ENCODE assay signal across 1 cellular context in genomic region chr9:132507670-132508469, GRCh38.
TF ChIP-seq lines count a peak whose summit lies in the region.

No MANE protein-coding gene starts in this region.

TF ChIP-seq in HEK293, 187 proteins besides CTCF, POLR2A, EP300 and RAD21 (continued from another document and continues in another):
- no peak for TF ChIP-seq ZBTB44 (tag by site-specific recombination; IDR thresholded peaks at IDR 0.05)
- 0 out of 2 replicates have a peak, but pooled peaks have one; percentile 33 for TF ChIP-seq ZNF2 (tag by site-specific recombination; IDR thresholded peaks at IDR 0.05)
- no peak for TF ChIP-seq IKZF3 (tag by site-specific recombination; IDR thresholded peaks at IDR 0.05)
- TF ChIP-seq RBAK (tag by site-specific recombination; IDR thresholded peaks at IDR 0.05): no peak
- TF ChIP-seq ZBTB48 (tag by site-specific recombination; IDR thresholded peaks at IDR 0.05): 0 out of 2 replicates have a peak, but pooled peaks have one; percentile 23
- no peak for TF ChIP-seq ZBTB8A (tag by site-specific recombination; IDR thresholded peaks at IDR 0.05)
- TF ChIP-seq ZNF747 (tag by site-specific recombination; IDR thresholded peaks at IDR 0.05): no peak
- no peak for TF ChIP-seq ZNF571 (tag by site-specific recombination; IDR thresholded peaks at IDR 0.05)
- TF ChIP-seq ZNF221 (tag by site-specific recombination; IDR thresholded peaks at IDR 0.05; ENCODE audit: borderline replicate concordance): no peak
- TF ChIP-seq BCL11A (tag by site-specific recombination; IDR thresholded peaks at IDR 0.05; ENCODE audit: low read depth): no peak
- no peak for TF ChIP-seq ZNF664 (tag by site-specific recombination; IDR thresholded peaks at IDR 0.05)
- TF ChIP-seq, protein P1, sequence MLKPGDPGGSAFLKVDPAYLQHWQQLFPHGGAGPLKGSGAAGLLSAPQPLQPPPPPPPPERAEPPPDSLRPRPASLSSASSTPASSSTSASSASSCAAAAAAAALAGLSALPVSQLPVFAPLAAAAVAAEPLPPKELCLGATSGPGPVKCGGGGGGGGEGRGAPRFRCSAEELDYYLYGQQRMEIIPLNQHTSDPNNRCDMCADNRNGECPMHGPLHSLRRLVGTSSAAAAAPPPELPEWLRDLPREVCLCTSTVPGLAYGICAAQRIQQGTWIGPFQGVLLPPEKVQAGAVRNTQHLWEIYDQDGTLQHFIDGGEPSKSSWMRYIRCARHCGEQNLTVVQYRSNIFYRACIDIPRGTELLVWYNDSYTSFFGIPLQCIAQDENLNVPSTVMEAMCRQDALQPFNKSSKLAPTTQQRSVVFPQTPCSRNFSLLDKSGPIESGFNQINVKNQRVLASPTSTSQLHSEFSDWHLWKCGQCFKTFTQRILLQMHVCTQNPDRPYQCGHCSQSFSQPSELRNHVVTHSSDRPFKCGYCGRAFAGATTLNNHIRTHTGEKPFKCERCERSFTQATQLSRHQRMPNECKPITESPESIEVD (tag by site-specific recombination; IDR thresholded peaks at IDR 0.05): no peak
- no peak for TF ChIP-seq ZNF324 (tag by site-specific recombination; IDR thresholded peaks at IDR 0.05)
- no peak for TF ChIP-seq ZFP41 (tag by site-specific recombination; IDR thresholded peaks at IDR 0.05; ENCODE audit: borderline replicate concordance)
- no peak for TF ChIP-seq ZNF248 (tag by site-specific recombination; IDR thresholded peaks at IDR 0.05)
- no peak for TF ChIP-seq ZBTB1 (tag by site-specific recombination; IDR thresholded peaks at IDR 0.05)
- 0 out of 2 replicates have a peak, but pooled peaks have one; percentile 21 for TF ChIP-seq ZNF335 (tag by site-specific recombination; conservative IDR thresholded peaks at IDR 0.05)
- TF ChIP-seq SETDB1 (IDR thresholded peaks at IDR 0.05; ENCODE audit: insufficient read length, low read length): no peak
- TF ChIP-seq ZBTB21 (tag by site-specific recombination; IDR thresholded peaks at IDR 0.05): no peak
- TF ChIP-seq ZNF560 (tag by site-specific recombination; IDR thresholded peaks at IDR 0.05; ENCODE audit: borderline replicate concordance): no peak
- no peak for TF ChIP-seq ZNF785 (tag by site-specific recombination; IDR thresholded peaks at IDR 0.05)
- no peak for TF ChIP-seq ZNF792 (tag by site-specific recombination; IDR thresholded peaks at IDR 0.05)
- no peak for TF ChIP-seq ZNF621 (tag by site-specific recombination; IDR thresholded peaks at IDR 0.05)
- TF ChIP-seq, protein P2, sequence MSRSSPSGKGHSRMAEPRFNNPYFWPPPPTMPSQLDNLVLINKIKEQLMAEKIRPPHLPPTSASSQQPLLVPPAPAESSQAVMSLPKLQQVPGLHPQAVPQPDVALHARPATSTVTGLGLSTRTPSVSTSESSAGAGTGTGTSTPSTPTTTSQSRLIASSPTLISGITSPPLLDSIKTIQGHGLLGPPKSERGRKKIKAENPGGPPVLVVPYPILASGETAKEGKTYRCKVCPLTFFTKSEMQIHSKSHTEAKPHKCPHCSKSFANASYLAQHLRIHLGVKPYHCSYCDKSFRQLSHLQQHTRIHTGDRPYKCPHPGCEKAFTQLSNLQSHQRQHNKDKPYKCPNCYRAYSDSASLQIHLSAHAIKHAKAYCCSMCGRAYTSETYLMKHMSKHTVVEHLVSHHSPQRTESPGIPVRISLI (tag by site-specific recombination; IDR thresholded peaks at IDR 0.05): no peak
- TF ChIP-seq GLI4 (tag by site-specific recombination; IDR thresholded peaks at IDR 0.05): no peak
- no peak for TF ChIP-seq ZNF514 (tag by site-specific recombination; IDR thresholded peaks at IDR 0.05)
- TF ChIP-seq ZNF660 (tag by site-specific recombination; IDR thresholded peaks at IDR 0.05): peak; percentile 78
- TF ChIP-seq ZBTB20 (tag by site-specific recombination; IDR thresholded peaks at IDR 0.05): no peak
- TF ChIP-seq, protein P3, sequence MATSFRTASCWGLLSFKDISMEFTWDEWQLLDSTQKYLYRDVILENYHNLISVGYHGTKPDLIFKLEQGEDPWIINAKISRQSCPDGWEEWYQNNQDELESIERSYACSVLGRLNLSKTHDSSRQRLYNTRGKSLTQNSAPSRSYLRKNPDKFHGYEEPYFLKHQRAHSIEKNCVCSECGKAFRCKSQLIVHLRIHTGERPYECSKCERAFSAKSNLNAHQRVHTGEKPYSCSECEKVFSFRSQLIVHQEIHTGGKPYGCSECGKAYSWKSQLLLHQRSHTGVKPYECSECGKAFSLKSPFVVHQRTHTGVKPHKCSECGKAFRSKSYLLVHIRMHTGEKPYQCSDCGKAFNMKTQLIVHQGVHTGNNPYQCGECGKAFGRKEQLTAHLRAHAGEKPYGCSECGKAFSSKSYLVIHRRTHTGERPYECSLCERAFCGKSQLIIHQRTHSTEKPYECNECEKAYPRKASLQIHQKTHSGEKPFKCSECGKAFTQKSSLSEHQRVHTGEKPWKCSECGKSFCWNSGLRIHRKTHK (tag by site-specific recombination; IDR thresholded peaks at IDR 0.05): no peak
- TF ChIP-seq ZNF654 (tag by site-specific recombination; IDR thresholded peaks at IDR 0.05; ENCODE audit: low read depth): peak; percentile 88
- TF ChIP-seq ZSCAN30 (tag by site-specific recombination; IDR thresholded peaks at IDR 0.05): no peak
- TF ChIP-seq ZNF366 (tag by site-specific recombination; conservative IDR thresholded peaks at IDR 0.05): no peak
- TF ChIP-seq, protein P4, sequence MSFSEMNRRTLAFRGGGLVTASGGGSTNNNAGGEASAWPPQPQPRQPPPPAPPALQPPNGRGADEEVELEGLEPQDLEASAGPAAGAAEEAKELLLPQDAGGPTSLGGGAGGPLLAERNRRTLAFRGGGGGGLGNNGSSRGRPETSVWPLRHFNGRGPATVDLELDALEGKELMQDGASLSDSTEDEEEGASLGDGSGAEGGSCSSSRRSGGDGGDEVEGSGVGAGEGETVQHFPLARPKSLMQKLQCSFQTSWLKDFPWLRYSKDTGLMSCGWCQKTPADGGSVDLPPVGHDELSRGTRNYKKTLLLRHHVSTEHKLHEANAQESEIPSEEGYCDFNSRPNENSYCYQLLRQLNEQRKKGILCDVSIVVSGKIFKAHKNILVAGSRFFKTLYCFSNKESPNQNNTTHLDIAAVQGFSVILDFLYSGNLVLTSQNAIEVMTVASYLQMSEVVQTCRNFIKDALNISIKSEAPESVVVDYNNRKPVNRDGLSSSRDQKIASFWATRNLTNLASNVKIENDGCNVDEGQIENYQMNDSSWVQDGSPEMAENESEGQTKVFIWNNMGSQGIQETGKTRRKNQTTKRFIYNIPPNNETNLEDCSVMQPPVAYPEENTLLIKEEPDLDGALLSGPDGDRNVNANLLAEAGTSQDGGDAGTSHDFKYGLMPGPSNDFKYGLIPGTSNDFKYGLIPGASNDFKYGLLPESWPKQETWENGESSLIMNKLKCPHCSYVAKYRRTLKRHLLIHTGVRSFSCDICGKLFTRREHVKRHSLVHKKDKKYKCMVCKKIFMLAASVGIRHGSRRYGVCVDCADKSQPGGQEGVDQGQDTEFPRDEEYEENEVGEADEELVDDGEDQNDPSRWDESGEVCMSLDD (tag by site-specific recombination; IDR thresholded peaks at IDR 0.05): no peak
- no peak for TF ChIP-seq ZNF521 (tag by site-specific recombination; IDR thresholded peaks at IDR 0.05)
- TF ChIP-seq KLF7 (tag by site-specific recombination; IDR thresholded peaks at IDR 0.05; ENCODE audit: borderline replicate concordance): no peak
- TF ChIP-seq GLIS1 (tag by site-specific recombination; IDR thresholded peaks at IDR 0.05): peak; percentile 98
- no peak for TF ChIP-seq ZNF223 (tag by site-specific recombination; IDR thresholded peaks at IDR 0.05)
- TF ChIP-seq GLIS2 (tag by site-specific recombination; IDR thresholded peaks at IDR 0.05): peak; percentile 57
- no peak for TF ChIP-seq REST (tag by site-specific recombination; IDR thresholded peaks at IDR 0.05)
- TF ChIP-seq ZBTB11 (tag by site-specific recombination; conservative IDR thresholded peaks at IDR 0.05; ENCODE audit: low read depth): no peak
- 0 out of 2 replicates have a peak, but pooled peaks have one; percentile 28 for TF ChIP-seq PATZ1 (tag by site-specific recombination; IDR thresholded peaks at IDR 0.05)
- TF ChIP-seq ZNF707 (tag by site-specific recombination; IDR thresholded peaks at IDR 0.05): no peak
- TF ChIP-seq, protein P5, sequence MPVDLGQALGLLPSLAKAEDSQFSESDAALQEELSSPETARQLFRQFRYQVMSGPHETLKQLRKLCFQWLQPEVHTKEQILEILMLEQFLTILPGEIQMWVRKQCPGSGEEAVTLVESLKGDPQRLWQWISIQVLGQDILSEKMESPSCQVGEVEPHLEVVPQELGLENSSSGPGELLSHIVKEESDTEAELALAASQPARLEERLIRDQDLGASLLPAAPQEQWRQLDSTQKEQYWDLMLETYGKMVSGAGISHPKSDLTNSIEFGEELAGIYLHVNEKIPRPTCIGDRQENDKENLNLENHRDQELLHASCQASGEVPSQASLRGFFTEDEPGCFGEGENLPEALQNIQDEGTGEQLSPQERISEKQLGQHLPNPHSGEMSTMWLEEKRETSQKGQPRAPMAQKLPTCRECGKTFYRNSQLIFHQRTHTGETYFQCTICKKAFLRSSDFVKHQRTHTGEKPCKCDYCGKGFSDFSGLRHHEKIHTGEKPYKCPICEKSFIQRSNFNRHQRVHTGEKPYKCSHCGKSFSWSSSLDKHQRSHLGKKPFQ (tag by site-specific recombination; IDR thresholded peaks at IDR 0.05): no peak
- TF ChIP-seq ZNF133 (tag by site-specific recombination; IDR thresholded peaks at IDR 0.05): no peak
- no peak for TF ChIP-seq HOXD13 (CRISPR knock-in tag; IDR thresholded peaks at IDR 0.05; ENCODE audit: borderline replicate concordance)
